Comparison of ENCODE assay signal across 24 cellular contexts in the genomic region with DNA sequence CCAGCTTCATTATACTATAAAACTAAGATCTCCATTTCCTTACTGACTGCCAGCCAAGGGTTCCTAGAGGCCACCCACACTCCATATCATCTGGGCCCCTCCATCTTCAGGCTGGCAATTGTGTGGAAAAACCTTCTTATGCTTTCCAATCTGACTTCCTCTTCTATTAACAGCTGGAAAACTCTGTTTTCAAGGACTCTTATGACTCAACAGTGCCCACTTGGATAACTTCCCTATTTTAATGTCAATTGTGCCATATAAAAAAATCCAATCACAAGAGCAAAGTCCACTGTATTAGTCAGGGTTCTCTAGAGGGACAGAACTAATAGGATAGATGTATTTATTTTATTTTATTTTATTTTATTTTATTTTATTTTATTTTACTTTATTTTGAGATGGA.
"Had no signal": no experiment of that assay in that cellular context is flagged by ENCODE, and none has a peak within 500 bp of the region (broad histone marks: within the 10 kb centered on the region; RNA-seq: fewer than 3 reads in every experiment).

No MANE protein-coding gene starts in this region.

- H3K27ac ChIP-seq: brain microvascular endothelial cell, cardiac muscle cell, Peyer's patch, SJSA1, WERI-Rb-1 had no signal

- DNase-seq: activated CD4-positive, alpha-beta memory T cell treated with anti-CD3 and anti-CD28 coated beads, Interleukin-2, amount 10 ng/mL, durations not matched to agents 7 days and 5 days; activated CD4-positive, alpha-beta T cell treated with anti-CD3 and anti-CD28 coated beads for 36 hours; activated CD4-positive, alpha-beta T cell treated with anti-CD3 and anti-CD28 coated beads, Interleukin-2, amount 50 U/mL, for 1 hour; activated gamma-delta T cell; activated naive CD4-positive, alpha-beta T cell treated with anti-CD3 and anti-CD28 coated beads for 36 hours; activated T-cell treated with anti-CD3 and anti-CD28 coated beads for 4 hours; activated T-cell treated with anti-CD3 and anti-CD28 coated beads, Interleukin-2, amount 50 U/mL, for 48 hours; brain microvascular endothelial cell; MM.1S; NCI-H1105 treated with DMSO at 0.1 percent for 48 hours; NCI-H1436 treated with DMSO at 0.1 percent for 48 hours; NCI-H187; NCI-H2081; NCI-H510A treated with DMSO at 0.1 percent for 48 hours; NCI-H69; OCI-M1; Peyer's patch; SHP77; T-cell; T-helper 2 cell; T1000; WERI-Rb-1 had no signal
